In genomic region chr3:112074616-112075497, GRCh38 we compare ENCODE assay signal across 9 cellular contexts. TPM values are rescaled to one million over a fixed set of nuclear protein-coding genes. Genes with fewer than 3 reads are reported as not detected.
DNase-seq lines count a peak whose midpoint lies in the region; ATAC-seq and TF ChIP-seq lines count a peak whose summit lies in the region.
"Had no signal": no experiment of that assay in that cellular context is flagged by ENCODE, and none has a peak within 500 bp of the region (broad histone marks: within the 10 kb centered on the region; RNA-seq: fewer than 3 reads in every experiment).

No MANE protein-coding gene starts in this region.

- no peak for TF ChIP-seq CTCF in thoracic aorta (IDR thresholded peaks at IDR 0.05)

- H3K4me3 ChIP-seq in thoracic aorta, result no peak overlapping the region

- DNase-seq in ELR (ENCODE audit: low read depth), result peak; percentile 97
- DNase-seq in H4 (ENCODE audit: low spot score), result peak; percentile 83
- DNase-seq in NCI-H1417 treated with DMSO at 0.1 percent for 48 hours (lab: John Stamatoyannopoulos, UW), result peak; percentile 70
- peak; percentile 68 for DNase-seq in activated CD4-positive, alpha-beta memory T cell treated with anti-CD3 and anti-CD28 coated beads for 36 hours
- peak; percentile 86 for DNase-seq in glomerular visceral epithelial cell (ENCODE audit: extremely low spot score)
- no peak for DNase-seq in thoracic aorta (ENCODE audit: low spot score)
- no peak for DNase-seq in NCI-H128 (lab: John Stamatoyannopoulos, UW; ENCODE audit: unreplicated experiment)
- no peak for DNase-seq in SKM-1 treated with dmso at 0.1 percent for 144 hours (lab: John Stamatoyannopoulos, UW; ENCODE audit: unreplicated experiment)
- DNase-seq: activated B cell treated with CpG ODN at 0.5 μM for 24 hours had no signal

- H3K4me3 Mint-ChIP-seq in activated CD4-positive, alpha-beta memory T cell treated with anti-CD3 and anti-CD28 coated beads for 36 hours, result peak overlapping the region; percentile 16
- H3K4me3 Mint-ChIP-seq: activated B cell treated with CpG ODN at 0.5 μM for 24 hours had no signal

- peak overlapping the region in 1 of 2 donors; percentile 29 for H3K27ac ChIP-seq in thoracic aorta

- no peaks in the 10 kb centered on the region for H3K36me3 ChIP-seq in thoracic aorta

- intact Hi-C loops in activated CD4-positive, alpha-beta memory T cell treated with anti-CD3 and anti-CD28 coated beads for 36 hours (cut with micrococcal nuclease), result loop anchor here (1.0 to 2.0 kb wide), 3 partner anchors 9 to 58 kb away; partner anchors contain the start of gene GCSAM

- H3K4me1 ChIP-seq in thoracic aorta (ENCODE audit: control insufficient read depth in 1 of 2, low read depth in 2 of 2), result peaks cover 5 to 16% of the 10 kb centered on the region in 2 donors

- H3K27me3 Mint-ChIP-seq in activated CD4-positive, alpha-beta memory T cell treated with anti-CD3 and anti-CD28 coated beads for 36 hours, result no peaks in the 10 kb centered on the region

- H3K27ac Mint-ChIP-seq in activated CD4-positive, alpha-beta memory T cell treated with anti-CD3 and anti-CD28 coated beads for 36 hours, result peak overlapping the region; percentile 35
- H3K27ac Mint-ChIP-seq: activated B cell treated with CpG ODN at 0.5 μM for 24 hours had no signal

- H3K36me3 Mint-ChIP-seq in activated CD4-positive, alpha-beta memory T cell treated with anti-CD3 and anti-CD28 coated beads for 36 hours, result peaks cover 3% of the 10 kb centered on the region

- no peaks in the 10 kb centered on the region for H3K9me3 ChIP-seq in thoracic aorta

- H3K27me3 ChIP-seq in thoracic aorta (replicated peaks; ENCODE audit: insufficient read depth), result no peaks in the 10 kb centered on the region

- ATAC-seq in thoracic aorta (ENCODE audit: insufficient number of reproducible peaks, low FRiP score, low read depth), result peak; percentile 36

- peaks cover 4% of the 10 kb centered on the region for H3K9me3 Mint-ChIP-seq in activated CD4-positive, alpha-beta memory T cell treated with anti-CD3 and anti-CD28 coated beads for 36 hours
- H3K9me3 Mint-ChIP-seq: activated B cell treated with CpG ODN at 0.5 μM for 24 hours had no signal

- peaks cover 37% of the 10 kb centered on the region for H3K4me1 Mint-ChIP-seq in activated CD4-positive, alpha-beta memory T cell treated with anti-CD3 and anti-CD28 coated beads for 36 hours (ENCODE audit: low read depth)

- POLR2A ChIA-PET in activated CD4-positive, alpha-beta memory T cell treated with anti-CD3 and anti-CD28 coated beads for 36 hours (lab: Charles Lee), result no interaction called here

- CTCF ChIA-PET in activated CD4-positive, alpha-beta memory T cell treated with anti-CD3 and anti-CD28 coated beads for 36 hours (lab: Charles Lee), result no interaction called here

RNA-seq across cellular contexts. Expression of gene C3orf52, which starts 11.3 kb away (rescaled TPM):
- 2.0 and 3.0 TPM in 2 replicates for total RNA-seq in H4 (2014; rRNA removed; shearing (Covaris generic))
- 1 to 10 TPM; 3.3 to 4.4 TPM for total RNA-seq in activated CD4-positive, alpha-beta memory T cell treated with anti-CD3 and anti-CD28 coated beads for 36 hours
- 10 to 100 TPM in 1 of 2 donors, 1 to 10 TPM in 1; 8.8 to 19.6 TPM for total RNA-seq in thoracic aorta

RNA-seq across cellular contexts. Expression of gene TMPRSS7, which starts 40.3 kb away (rescaled TPM):
- 0.12 TPM in 1 of 2 replicates, not detected in the other for total RNA-seq in H4 (2014; rRNA removed; shearing (Covaris generic))
- total RNA-seq in activated CD4-positive, alpha-beta memory T cell treated with anti-CD3 and anti-CD28 coated beads for 36 hours, result not detected
- not detected for total RNA-seq in thoracic aorta
- total RNA-seq: activated B cell treated with CpG ODN at 0.5 μM for 24 hours had no signal

RNA-seq across cellular contexts. Expression of gene GCSAM, which starts 58.2 kb away (rescaled TPM):
- not detected in 2 replicates for total RNA-seq in H4 (2014; rRNA removed; shearing (Covaris generic))
- 10 to 100 TPM; 11.7 to 14.4 TPM for total RNA-seq in activated CD4-positive, alpha-beta memory T cell treated with anti-CD3 and anti-CD28 coated beads for 36 hours
- total RNA-seq in thoracic aorta, result under 1 TPM in 1 of 2 donors, not detected in 1; 0.49 TPM

Comparison
In these comparisons a context has a peak if more than half of its experiments do, and no peak if none do; other contexts are left out.
1. DNase-seq: peak in ELR (single experiment), H4 (single experiment), NCI-H1417 treated with DMSO at 0.1 percent for 48 hours (single experiment), activated CD4-positive, alpha-beta memory T cell treated with anti-CD3 and anti-CD28 coated beads for 36 hours (single experiment) and glomerular visceral epithelial cell (single experiment); none in thoracic aorta (single experiment), NCI-H128 (single experiment) and SKM-1 treated with dmso at 0.1 percent for 144 hours (single experiment).
2. RNA of gene GCSAM, which starts 58.2 kb away (total RNA-seq): 11.7 to 14.4 TPM in activated CD4-positive, alpha-beta memory T cell treated with anti-CD3 and anti-CD28 coated beads for 36 hours; 0.49 TPM in thoracic aorta and not detected in H4; every median in the first group is over 4 times any median in the second.